8 cellular contexts compared by ENCODE assay signal in genomic region chr1:155859234-155859829, GRCh38.
DNase-seq lines count a peak whose midpoint lies in the region; ATAC-seq and TF ChIP-seq lines count a peak whose summit lies in the region.

SYT11 (plus strand) TSS chr1:155859567; CDS start chr1:155859762, 195 bp downstream.

- H3K27me3 ChIP-seq in BLaER1 = no peaks in the 10 kb centered on the region

- H3K4me2 ChIP-seq in BLaER1 = peak within 1 kb of the TSS; percentile 88

- peak within 1 kb of the TSS; percentile 72 for H3K4me3 ChIP-seq in BLaER1
- H3K4me3 ChIP-seq in coronary artery = peak within 1 kb of the TSS; percentile 69

- peaks cover 53% of the 10 kb centered on the region for H3K4me1 ChIP-seq in BLaER1

- H3K27ac ChIP-seq in BLaER1 = peak within 1 kb of the TSS; percentile 95
- peak within 1 kb of the TSS; percentile 94 to 96 for H3K27ac ChIP-seq in coronary artery

- ATAC-seq in GM19372 (IDR thresholded peaks at IDR 0.05; ENCODE audit: low read depth, unreplicated experiment) (peak; percentile 67), HG03521 (IDR thresholded peaks at IDR 0.05; ENCODE audit: unreplicated experiment) (peak; percentile 72)

- H3K36me3 ChIP-seq in BLaER1 = peaks cover 24% of the 10 kb centered on the region

- peaks cover 5% of the 10 kb centered on the region; the same call in 1 of the 2 replicates for H4K20me1 ChIP-seq in BLaER1

- no peaks in the 10 kb centered on the region for H3K9me3 ChIP-seq in BLaER1

- H3K9ac ChIP-seq in BLaER1 = peak within 1 kb of the TSS; percentile 90

- TF ChIP-seq CTCF in coronary artery (IDR thresholded peaks at IDR 0.05) = no peak

- DNase-seq in NCI-H748 treated with DMSO at 0.1 percent for 48 hours (lab: John Stamatoyannopoulos, UW) (peak; percentile 93), coronary artery (ENCODE audit: low spot score) (peak; percentile 97), kidney tubule cell (ENCODE audit: low spot score) (peak; percentile 97)
- peak; percentile 91 for DNase-seq in activated CD4-positive, alpha-beta T cell treated with anti-CD3 and anti-CD28 coated beads, Interleukin-2, amount 50 U/mL, for 1 hour
- DNase-seq in stimulated activated CD4-positive, alpha-beta T cell treated with anti-CD3 and anti-CD28 coated beads, Interleukin-1b, Interleukin-23, amount 100 ng/mL, for 1 hour (ENCODE audit: low read depth in 2 of 2) = peak; percentile 76 to 91

Comparison
In these comparisons a context has a peak if more than half of its experiments do, and no peak if none do; other contexts are left out.
1. Peak in every context shown above with its lines: DNase-seq, ATAC-seq, H3K4me3 ChIP-seq and H3K27ac ChIP-seq.